Comparison of ENCODE assay signal across 8 cellular contexts in the genomic region with DNA sequence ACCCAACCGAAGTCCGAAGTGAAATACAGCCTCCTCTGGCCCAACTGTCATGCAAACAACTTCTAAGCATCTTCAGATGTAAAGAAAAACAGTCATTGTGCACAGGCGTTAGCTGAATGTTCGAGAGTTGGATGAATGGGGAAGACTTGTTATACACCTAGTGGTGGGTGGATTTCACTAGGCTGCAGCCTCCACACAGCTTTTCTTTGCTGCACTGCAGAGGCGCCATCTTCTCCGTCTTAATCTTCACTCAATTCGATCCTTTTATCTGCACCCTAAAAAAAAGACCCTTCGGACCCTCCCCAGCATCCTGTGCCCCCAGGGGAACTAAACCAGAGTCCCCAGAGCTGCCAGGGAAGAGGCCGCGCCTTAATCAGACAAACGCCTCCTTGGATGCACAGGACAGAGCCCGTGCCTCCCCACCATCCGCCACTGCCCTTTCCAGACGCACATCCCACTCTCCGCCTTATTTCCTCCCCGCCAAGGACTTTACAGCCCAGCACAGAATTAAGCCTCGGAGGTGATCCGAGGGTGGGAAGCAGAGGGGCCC. TPM values are rescaled to one million over a fixed set of nuclear protein-coding genes. Genes with fewer than 3 reads are reported as not detected.
DNase-seq lines count a peak whose midpoint lies in the region; ATAC-seq and TF ChIP-seq lines count a peak whose summit lies in the region.

No MANE protein-coding gene starts in this region.

- H3K27ac ChIP-seq in testis, result peak overlapping the region; percentile 96 to 97

- intact Hi-C loops in activated T-helper 1 cell treated with anti-CD3 and anti-CD28 coated beads, Interleukin-12 subunit alpha, Interleukin-12 subunit beta, Interleukin-2, Interleukin-4 antibody, amounts not matched to agents 30 ng/mL and 10 ng/mL and 1 ng/mL, durations not matched to agents 14 hours and 24 hours and 36 hours (cut with micrococcal nuclease), result loop anchor here (1.0 kb wide), 2 partner anchors 274 to 561 kb away; no protein-coding TSS in a partner anchor
- intact Hi-C loops in testis (cut with DNase I; ENCODE audit: low total_unique reads), result no loop called here

- no peaks in the 10 kb centered on the region for H3K9me3 Mint-ChIP-seq in activated T-helper 1 cell treated with anti-CD3 and anti-CD28 coated beads, Interleukin-12 subunit alpha, Interleukin-12 subunit beta, Interleukin-2, Interleukin-4 antibody, amounts not matched to agents 30 ng/mL and 10 ng/mL and 1 ng/mL, durations not matched to agents 14 hours and 24 hours and 36 hours
- no peaks in the 10 kb centered on the region for H3K9me3 Mint-ChIP-seq in natural killer cell treated with Interleukin-12 subunit alpha and Interleukin-12 subunit beta and Interleukin-15 and Interleukin-18, amount 100 ng/mL, for 72 hours

- no peaks in the 10 kb centered on the region for H3K36me3 ChIP-seq in testis (ENCODE audit: low read depth, missing control alignments)

- peak; percentile 80 for DNase-seq in Ammon's horn (ENCODE audit: low spot score)
- DNase-seq in GM19238 (ENCODE audit: insufficient read length, low spot score), result peak; percentile 32
- DNase-seq in NCI-H774 (lab: John Stamatoyannopoulos, UW), result peak; percentile 8
- DNase-seq in activated T-helper 1 cell treated with anti-CD3 and anti-CD28 coated beads, Interleukin-12 subunit alpha, Interleukin-12 subunit beta, Interleukin-2, Interleukin-4 antibody, amounts not matched to agents 30 ng/mL and 10 ng/mL and 1 ng/mL, durations not matched to agents 14 hours and 24 hours and 36 hours (ENCODE audit: low spot score), result peak; percentile 25
- peak; percentile 75 for DNase-seq in fibroblast of the aortic adventitia (ENCODE audit: low read depth)
- no peak for DNase-seq in natural killer cell treated with Interleukin-12 subunit alpha and Interleukin-12 subunit beta and Interleukin-15 and Interleukin-18, amount 100 ng/mL, for 72 hours (ENCODE audit: low spot score)
- peak; percentile 80 for DNase-seq in testis

- H3K4me1 ChIP-seq in testis, result peaks cover 16% of the 10 kb centered on the region

- no peaks in the 10 kb centered on the region for H3K9me3 ChIP-seq in testis

- peak overlapping the region; percentile 88 for H3K4me3 Mint-ChIP-seq in activated T-helper 1 cell treated with anti-CD3 and anti-CD28 coated beads, Interleukin-12 subunit alpha, Interleukin-12 subunit beta, Interleukin-2, Interleukin-4 antibody, amounts not matched to agents 30 ng/mL and 10 ng/mL and 1 ng/mL, durations not matched to agents 14 hours and 24 hours and 36 hours
- peak overlapping the region; percentile 77 for H3K4me3 Mint-ChIP-seq in natural killer cell treated with Interleukin-12 subunit alpha and Interleukin-12 subunit beta and Interleukin-15 and Interleukin-18, amount 100 ng/mL, for 72 hours

- WGBS in testis, 2 donors, result 0 to 1% methylated on average over 17 to 18 of the region's 18 CpGs

- TF ChIP-seq POLR2A in testis (IDR thresholded peaks at IDR 0.05), result no peak

- H3K27me3 ChIP-seq in testis, result no peaks in the 10 kb centered on the region

- H3K36me3 Mint-ChIP-seq in activated T-helper 1 cell treated with anti-CD3 and anti-CD28 coated beads, Interleukin-12 subunit alpha, Interleukin-12 subunit beta, Interleukin-2, Interleukin-4 antibody, amounts not matched to agents 30 ng/mL and 10 ng/mL and 1 ng/mL, durations not matched to agents 14 hours and 24 hours and 36 hours (ENCODE audit: low read depth), result peaks cover 8% of the 10 kb centered on the region
- H3K36me3 Mint-ChIP-seq in natural killer cell treated with Interleukin-12 subunit alpha and Interleukin-12 subunit beta and Interleukin-15 and Interleukin-18, amount 100 ng/mL, for 72 hours, result no peaks in the 10 kb centered on the region

- TF ChIP-seq CTCF in fibroblast of the aortic adventitia (IDR thresholded peaks at IDR 0.05; ENCODE audit: insufficient read depth, low read length) (peak; percentile 64), testis (IDR thresholded peaks at IDR 0.05) (peak in 2 of 3 experiments; percentile 26 to 43)

- H3K27me3 Mint-ChIP-seq in activated T-helper 1 cell treated with anti-CD3 and anti-CD28 coated beads, Interleukin-12 subunit alpha, Interleukin-12 subunit beta, Interleukin-2, Interleukin-4 antibody, amounts not matched to agents 30 ng/mL and 10 ng/mL and 1 ng/mL, durations not matched to agents 14 hours and 24 hours and 36 hours (ENCODE audit: insufficient read depth), result peaks cover 4% of the 10 kb centered on the region
- peaks cover 27 to 54% of the 10 kb centered on the region in 2 donors for H3K27me3 Mint-ChIP-seq in natural killer cell treated with Interleukin-12 subunit alpha and Interleukin-12 subunit beta and Interleukin-15 and Interleukin-18, amount 100 ng/mL, for 72 hours

- H3K4me3 ChIP-seq in fibroblast of the aortic adventitia (ENCODE audit: low read depth, low read length) (peak overlapping the region; percentile 92), testis (peak overlapping the region; percentile 95 to 100)

- peak overlapping the region; percentile 67 for H3K27ac Mint-ChIP-seq in activated T-helper 1 cell treated with anti-CD3 and anti-CD28 coated beads, Interleukin-12 subunit alpha, Interleukin-12 subunit beta, Interleukin-2, Interleukin-4 antibody, amounts not matched to agents 30 ng/mL and 10 ng/mL and 1 ng/mL, durations not matched to agents 14 hours and 24 hours and 36 hours
- H3K27ac Mint-ChIP-seq in natural killer cell treated with Interleukin-12 subunit alpha and Interleukin-12 subunit beta and Interleukin-15 and Interleukin-18, amount 100 ng/mL, for 72 hours, result no peak overlapping the region

- peaks cover 23% of the 10 kb centered on the region for H3K4me1 Mint-ChIP-seq in activated T-helper 1 cell treated with anti-CD3 and anti-CD28 coated beads, Interleukin-12 subunit alpha, Interleukin-12 subunit beta, Interleukin-2, Interleukin-4 antibody, amounts not matched to agents 30 ng/mL and 10 ng/mL and 1 ng/mL, durations not matched to agents 14 hours and 24 hours and 36 hours (ENCODE audit: low read depth)
- H3K4me1 Mint-ChIP-seq in natural killer cell treated with Interleukin-12 subunit alpha and Interleukin-12 subunit beta and Interleukin-15 and Interleukin-18, amount 100 ng/mL, for 72 hours (ENCODE audit: low read depth in 2 of 2), result peaks cover 17 to 20% of the 10 kb centered on the region in 2 donors

- ATAC-seq in HG03521 (IDR thresholded peaks at IDR 0.05; ENCODE audit: unreplicated experiment), result peak; percentile 40
- ATAC-seq in natural killer cell treated with Interleukin-12 subunit alpha and Interleukin-12 subunit beta and Interleukin-15 and Interleukin-18, amount 100 ng/mL, for 72 hours, result peak in 1 of 2 donors; percentile 6

RNA-seq across cellular contexts. Expression of a gene that starts 1.4 kb away (rescaled TPM):
- total RNA-seq in activated T-helper 1 cell treated with anti-CD3 and anti-CD28 coated beads, Interleukin-12 subunit alpha, Interleukin-12 subunit beta, Interleukin-2, Interleukin-4 antibody, amounts not matched to agents 30 ng/mL and 10 ng/mL and 1 ng/mL, durations not matched to agents 14 hours and 24 hours and 36 hours, result 61.3 and 66.6 TPM in 2 replicates
- total RNA-seq in fibroblast of the aortic adventitia (ENCODE audit: low replicate concordance), result 404 and 722 TPM in 2 replicates
- 1 to 10 TPM; 6.1 to 7.8 TPM for total RNA-seq in natural killer cell treated with Interleukin-12 subunit alpha and Interleukin-12 subunit beta and Interleukin-15 and Interleukin-18, amount 100 ng/mL, for 72 hours
- total RNA-seq in testis, result 100 to 1,000 TPM; 390 to 670 TPM
- polyA plus RNA-seq in testis (ENCODE audit: insufficient read depth, low read depth, low replicate concordance), result 409 TPM
